In the genomic region with DNA sequence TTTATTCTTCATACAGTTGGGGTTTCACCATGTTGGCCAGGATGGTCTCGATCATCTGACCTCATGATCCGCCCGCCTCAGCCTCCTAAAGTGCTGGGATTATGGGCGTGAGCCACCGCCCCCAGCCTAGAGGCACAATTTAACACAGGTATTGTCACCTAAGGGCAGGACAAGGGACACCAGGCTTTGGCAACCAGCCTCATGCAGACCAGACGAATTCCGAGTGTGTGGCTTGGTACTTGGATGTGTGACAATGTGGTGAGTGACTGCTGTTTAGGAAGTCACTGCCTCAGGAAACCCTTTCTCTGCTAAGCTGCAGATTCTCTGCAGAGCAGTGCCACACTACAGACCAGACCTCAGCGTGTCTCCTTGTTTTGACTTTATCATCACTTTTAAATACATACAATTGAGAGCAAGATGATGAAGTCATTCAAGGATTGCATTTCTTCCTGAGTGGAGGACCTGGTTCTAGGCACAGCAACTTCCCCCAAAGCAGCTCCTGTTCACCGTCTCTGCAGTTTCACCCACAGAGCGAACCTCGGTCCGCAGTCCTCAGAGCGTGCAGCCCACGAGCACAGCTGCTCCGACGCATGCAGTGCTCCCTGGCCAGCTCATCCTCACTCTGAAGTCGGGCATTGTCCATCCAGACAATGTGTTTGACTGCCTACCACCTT, we compare ENCODE assay signal across 12 cellular contexts.
A peak's percentile ranks its signal among the peaks of the same experiment; 100 is the strongest.
DNase-seq lines count a peak whose midpoint lies in the region; ATAC-seq and TF ChIP-seq lines count a peak whose summit lies in the region.
"Had no signal": no experiment of that assay in that cellular context is flagged by ENCODE, and none has a peak within 500 bp of the region (broad histone marks: within the 10 kb centered on the region; RNA-seq: fewer than 3 reads in every experiment).

No MANE protein-coding gene starts in this region.

- no peaks in the 10 kb centered on the region for H3K27me3 Mint-ChIP-seq in memory B cell
- H3K27me3 Mint-ChIP-seq: activated T-helper 17 cell treated with anti-CD3 and anti-CD28 coated beads, Interleukin-2, amount 50 U/mL, for 72 hours had no signal

- H3K27ac Mint-ChIP-seq in memory B cell = no peak overlapping the region
- H3K27ac Mint-ChIP-seq: activated T-helper 17 cell treated with anti-CD3 and anti-CD28 coated beads, Interleukin-2, amount 50 U/mL, for 72 hours had no signal

- H3K36me3 Mint-ChIP-seq in memory B cell = peaks cover 6% of the 10 kb centered on the region

- ATAC-seq in GM18498 (IDR thresholded peaks at IDR 0.05; ENCODE audit: unreplicated experiment) = peak; percentile 46
- ATAC-seq in GM19395 (IDR thresholded peaks at IDR 0.05; ENCODE audit: unreplicated experiment) = peak; percentile 51
- ATAC-seq in HG02973 (IDR thresholded peaks at IDR 0.05; ENCODE audit: unreplicated experiment) = peak; percentile 27
- ATAC-seq in memory B cell (ENCODE audit: low read depth) = peak; percentile 50
- ATAC-seq: activated T-helper 17 cell treated with anti-CD3 and anti-CD28 coated beads, Interleukin-2, amount 50 U/mL, for 72 hours had no signal

- DNase-seq in memory B cell (ENCODE audit: low spot score in 2 of 2) (no peak), COLO668 (lab: John Stamatoyannopoulos, UW; ENCODE audit: unreplicated experiment) (no peak), NCI-H510A (lab: John Stamatoyannopoulos, UW) (no peak), coronary artery (ENCODE audit: low spot score) (no peak)
- DNase-seq in activated effector memory CD4-positive, alpha-beta T cell treated with anti-CD3 and anti-CD28 coated beads, Interleukin-2, amount 50 U/mL, for 16 hours = no peak
- DNase-seq: Calu3, NCI-H1694 treated with DMSO at 0.1 percent for 48 hours, transverse colon had no signal

- H3K4me3 ChIP-seq in coronary artery = no peak overlapping the region
- H3K4me3 ChIP-seq: transverse colon had no signal

- no peak overlapping the region for H3K27ac ChIP-seq in coronary artery
- H3K27ac ChIP-seq: transverse colon had no signal

- peaks cover 38% of the 10 kb centered on the region for H3K4me1 Mint-ChIP-seq in memory B cell

- TF ChIP-seq CTCF in coronary artery (IDR thresholded peaks at IDR 0.05) = no peak

- H3K4me3 Mint-ChIP-seq in memory B cell = peak overlapping the region; percentile 79
- H3K4me3 Mint-ChIP-seq: activated T-helper 17 cell treated with anti-CD3 and anti-CD28 coated beads, Interleukin-2, amount 50 U/mL, for 72 hours had no signal

- H3K9me3 Mint-ChIP-seq in memory B cell = peaks cover 3% of the 10 kb centered on the region
- H3K9me3 Mint-ChIP-seq: activated T-helper 17 cell treated with anti-CD3 and anti-CD28 coated beads, Interleukin-2, amount 50 U/mL, for 72 hours had no signal
